8 cellular contexts compared by ENCODE assay signal in the genomic region with DNA sequence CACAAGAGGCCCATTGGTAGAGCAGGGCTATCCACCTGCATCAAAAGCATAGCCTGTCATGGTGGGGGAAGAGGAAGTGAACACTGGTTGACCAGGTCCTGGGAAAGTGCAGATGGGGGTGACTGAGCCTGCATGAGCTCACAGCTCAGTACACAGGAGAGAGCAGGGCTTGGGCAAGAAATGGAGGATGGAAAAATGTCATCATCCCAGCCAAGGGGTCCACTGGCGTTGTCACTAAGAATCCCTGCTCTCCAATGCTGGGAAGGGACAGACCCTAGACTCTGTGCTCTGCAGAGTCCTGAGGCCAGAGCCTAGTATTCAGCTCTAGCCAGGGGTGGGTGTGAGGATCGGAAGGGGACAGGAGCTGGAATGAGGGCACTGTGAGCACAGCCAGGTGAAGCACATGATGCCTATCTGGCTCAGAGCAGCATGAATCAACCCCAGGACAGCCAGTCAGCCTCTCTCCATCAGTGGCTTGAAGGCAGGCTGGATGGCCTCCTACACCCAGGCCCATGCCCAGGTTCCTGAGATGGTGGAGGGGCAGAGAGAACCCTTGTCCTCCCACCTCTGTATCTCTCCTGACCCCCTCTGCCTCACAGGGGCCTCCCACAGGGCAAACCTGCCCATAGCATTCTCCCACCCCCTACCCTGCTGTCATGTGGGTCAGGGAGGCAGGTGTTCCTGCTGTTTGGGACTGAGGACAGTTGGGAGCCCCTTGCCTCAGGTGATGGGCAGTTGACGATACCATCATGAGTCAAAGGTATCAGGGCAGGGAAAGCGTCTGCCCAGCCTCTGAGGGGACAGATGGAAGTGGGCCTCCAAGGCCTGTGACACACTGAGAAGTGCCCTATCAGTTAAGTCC. TPM values are rescaled to one million over a fixed set of nuclear protein-coding genes. Genes with fewer than 3 reads are reported as not detected.
DNase-seq lines count a peak whose midpoint lies in the region; ATAC-seq and TF ChIP-seq lines count a peak whose summit lies in the region.

No MANE protein-coding gene starts in this region.

- 77 to 93% (median 90%) methylated on average over 4 of the region's 4 CpGs for WGBS in stomach, 5 donors

- H3K9ac ChIP-seq in Karpas-422 (ENCODE audit: low read length), result peak overlapping the region; percentile 69

- no peak for TF ChIP-seq CTCF in stomach (IDR thresholded peaks at IDR 0.05)
- no peak for TF ChIP-seq CTCF in uterus (IDR thresholded peaks at IDR 0.05)

- no peaks in the 10 kb centered on the region for H4K20me1 ChIP-seq in Karpas-422 (ENCODE audit: insufficient read depth, low read depth, low read length)

- no peaks in the 10 kb centered on the region for H3K9me2 ChIP-seq in Karpas-422 (replicated peaks; ENCODE audit: insufficient read depth, low read length)

- H3K27ac ChIP-seq in Karpas-422 (ENCODE audit: low read length) (peak overlapping the region; percentile 88), stomach (peak overlapping the region in 3 of 5 donors; percentile 54 to 67 (median 66)), uterus (no peak overlapping the region)

- no peaks in the 10 kb centered on the region for H3K27me3 Mint-ChIP-seq in activated T-cell treated with anti-CD3 and anti-CD28 coated beads, Interleukin-2, amount 50 U/mL, for 4 hours (ENCODE audit: low read depth)
- H3K27me3 Mint-ChIP-seq in dendritic cell treated with granulocyte-macrophage colony-stimulating factor and Interleukin-4, amounts not matched to agents 40 ng/mL and 50 ng/mL, for 4 days, result no peaks in the 10 kb centered on the region

- no peak for TF ChIP-seq EP300 in stomach (IDR thresholded peaks at IDR 0.05)

- H2AFZ ChIP-seq in Karpas-422 (ENCODE audit: low read length), result no peak overlapping the region

- no peak for DNase-seq in activated T-cell treated with anti-CD3 and anti-CD28 coated beads, Interleukin-2, amount 50 U/mL, for 4 hours
- no peak for DNase-seq in activated T-cell treated with anti-CD3 and anti-CD28 coated beads, Interleukin-2, amount 50 U/mL, for 1 hour
- DNase-seq in Karpas-422 (peak; percentile 74), stomach (no peak), AML-193 (lab: John Stamatoyannopoulos, UW) (no peak), uterus (no peak), NCI-H1092 (lab: John Stamatoyannopoulos, UW) (no peak)

- peak overlapping the region; percentile 50; the same call in 1 of the 2 replicates for H3K4me3 ChIP-seq in Karpas-422 (ENCODE audit: low read length)
- no peak overlapping the region for H3K4me3 ChIP-seq in stomach
- no peak overlapping the region for H3K4me3 ChIP-seq in uterus

- peak overlapping the region; percentile 19 for H3K4me3 Mint-ChIP-seq in activated T-cell treated with anti-CD3 and anti-CD28 coated beads, Interleukin-2, amount 50 U/mL, for 4 hours
- no peak overlapping the region for H3K4me3 Mint-ChIP-seq in dendritic cell treated with granulocyte-macrophage colony-stimulating factor and Interleukin-4, amounts not matched to agents 40 ng/mL and 50 ng/mL, for 4 days

- H3K27ac Mint-ChIP-seq in dendritic cell treated with granulocyte-macrophage colony-stimulating factor and Interleukin-4, amounts not matched to agents 40 ng/mL and 50 ng/mL, for 4 days, result peak overlapping the region; percentile 5

- ATAC-seq in activated T-cell treated with anti-CD3 and anti-CD28 coated beads, Interleukin-2, amount 50 U/mL, for 4 hours, result peak in 1 of 2 donors; percentile 10

- H3K36me3 ChIP-seq in Karpas-422 (ENCODE audit: insufficient read depth, low read length), result no peaks in the 10 kb centered on the region
- H3K36me3 ChIP-seq in stomach, result peaks cover 24 to 54% (median 38%) of the 10 kb centered on the region in 4 donors
- no peaks in the 10 kb centered on the region for H3K36me3 ChIP-seq in uterus

- peaks cover 51% of the 10 kb centered on the region for H3K4me1 ChIP-seq in Karpas-422 (ENCODE audit: low read length)
- H3K4me1 ChIP-seq in stomach, result peaks cover 15 to 44% (median 32%) of the 10 kb centered on the region in 4 donors
- H3K4me1 ChIP-seq in uterus, result peaks cover 0 to 14% of the 10 kb centered on the region in 2 donors

- H3K4me2 ChIP-seq in Karpas-422 (ENCODE audit: low read depth, low read length, poor library complexity, severe bottlenecking), result peak overlapping the region; percentile 71

- peaks cover 48% of the 10 kb centered on the region for H3K4me1 Mint-ChIP-seq in activated T-cell treated with anti-CD3 and anti-CD28 coated beads, Interleukin-2, amount 50 U/mL, for 4 hours (ENCODE audit: low read depth)
- peaks cover 69% of the 10 kb centered on the region for H3K4me1 Mint-ChIP-seq in dendritic cell treated with granulocyte-macrophage colony-stimulating factor and Interleukin-4, amounts not matched to agents 40 ng/mL and 50 ng/mL, for 4 days (ENCODE audit: low read depth)

- no peaks in the 10 kb centered on the region for H3K9me3 Mint-ChIP-seq in activated T-cell treated with anti-CD3 and anti-CD28 coated beads, Interleukin-2, amount 50 U/mL, for 4 hours
- no peaks in the 10 kb centered on the region for H3K9me3 Mint-ChIP-seq in dendritic cell treated with granulocyte-macrophage colony-stimulating factor and Interleukin-4, amounts not matched to agents 40 ng/mL and 50 ng/mL, for 4 days

- intact Hi-C loops in dendritic cell treated with granulocyte-macrophage colony-stimulating factor and Interleukin-4, amounts not matched to agents 40 ng/mL and 50 ng/mL, for 4 days (cut with micrococcal nuclease), result no loop called here
- intact Hi-C loops in stomach (cut with DNase I; ENCODE audit: low total_unique reads) (loop anchor here (5.0 kb wide), 1 partner anchor 94 kb away; no protein-coding TSS in a partner anchor), uterus (cut with DNase I; ENCODE audit: low total_unique reads) (no loop called here)

- TF ChIP-seq POLR2A in stomach (IDR thresholded peaks at IDR 0.05) (no peak), uterus (IDR thresholded peaks at IDR 0.05) (no peak)

- peaks cover 7% of the 10 kb centered on the region; the same call in 1 of the 2 replicates for H3K79me2 ChIP-seq in Karpas-422 (ENCODE audit: low read length)

- no peaks in the 10 kb centered on the region for H3K36me3 Mint-ChIP-seq in activated T-cell treated with anti-CD3 and anti-CD28 coated beads, Interleukin-2, amount 50 U/mL, for 4 hours (ENCODE audit: insufficient read depth)
- peaks cover 67% of the 10 kb centered on the region for H3K36me3 Mint-ChIP-seq in dendritic cell treated with granulocyte-macrophage colony-stimulating factor and Interleukin-4, amounts not matched to agents 40 ng/mL and 50 ng/mL, for 4 days (ENCODE audit: low read depth)

- H3K27me3 ChIP-seq in Karpas-422 (ENCODE audit: low read length) (no peaks in the 10 kb centered on the region), stomach (no peaks in the 10 kb centered on the region), uterus (no peaks in the 10 kb centered on the region)

- no peaks in the 10 kb centered on the region for H3K9me3 ChIP-seq in Karpas-422 (ENCODE audit: low read length)
- H3K9me3 ChIP-seq in stomach, result no peaks in the 10 kb centered on the region
- H3K9me3 ChIP-seq in uterus, result no peaks in the 10 kb centered on the region

RNA-seq across cellular contexts. Expression of a gene that starts 13.8 kb away (rescaled TPM):
- 10 to 100 TPM; 53.7 to 59.3 (median 54.0) TPM for total RNA-seq in activated T-cell treated with anti-CD3 and anti-CD28 coated beads, Interleukin-2, amount 50 U/mL, for 4 hours
- 29.5 and 36.0 TPM in 2 replicates for total RNA-seq in Karpas-422 (2014; rRNA removed; shearing (Covaris generic); ENCODE audit: low replicate concordance)
- total RNA-seq in stomach (10 to 100 TPM; 29.2 to 47.3 (median 38.8) TPM), uterus (10 to 100 TPM; 24.8 to 54.1 (median 43.7) TPM)
- polyA plus RNA-seq in stomach, result 10 to 100 TPM; 15.0 to 19.9 (median 17.9) TPM

RNA-seq across cellular contexts. Expression of a gene that starts 19.9 kb away (rescaled TPM):
- total RNA-seq in activated T-cell treated with anti-CD3 and anti-CD28 coated beads, Interleukin-2, amount 50 U/mL, for 4 hours, result 10 to 100 TPM; 17.9 to 26.2 (median 18.0) TPM
- 1.3 and 2.9 TPM in 2 replicates for total RNA-seq in Karpas-422 (2014; rRNA removed; shearing (Covaris generic); ENCODE audit: low replicate concordance)
- total RNA-seq in stomach, result 100 to 1,000 TPM in 2 of 5 donors, 10 to 100 TPM in 3; 24.0 to 159 (median 38.4) TPM
- 10 to 100 TPM; 17.2 to 29.5 (median 23.4) TPM for polyA plus RNA-seq in stomach
- 100 to 1,000 TPM in 1 of 4 donors, 10 to 100 TPM in 3; 48.2 to 137 (median 57.4) TPM for total RNA-seq in uterus

Comparison
In these comparisons a context has a peak if more than half of its experiments do, and no peak if none do; other contexts are left out.
1. H3K27ac ChIP-seq: peak in Karpas-422 (single experiment) and stomach (3 of 5); none in uterus (0 of 2).